Comparison of ENCODE assay signal across 1 cellular context in genomic region chr16:57502048-57502775, GRCh38.
TF ChIP-seq lines count a peak whose summit lies in the region.

No MANE protein-coding gene starts in this region.

TF ChIP-seq in HepG2, 621 proteins besides CTCF, POLR2A, EP300 and RAD21:
- TF ChIP-seq ZNF7 (CRISPR knock-in tag; IDR thresholded peaks at IDR 0.05) (peak; percentile 85; the same call in 1 of the 2 replicates), SOX5 (CRISPR knock-in tag; IDR thresholded peaks at IDR 0.05; ENCODE audit: borderline replicate concordance) (peak; percentile 26; the same call in 1 of the 2 replicates), FOXA1 (IDR thresholded peaks at IDR 0.05) (no peak), FOXA1 (CRISPR knock-in tag; IDR thresholded peaks at IDR 0.05) (0 out of 2 replicates have a peak, but pooled peaks have one; percentile 8), SOX13 (IDR thresholded peaks at IDR 0.05) (0 out of 2 replicates have a peak, but pooled peaks have one; percentile 25), SOX13 (CRISPR knock-in tag; conservative IDR thresholded peaks at IDR 0.05 in 1 of 2, IDR thresholded peaks at IDR 0.05 in 1 of 2) (peak in 1 of 2 experiments; percentile 44; a peak in 1 of 4 replicates), TBX3 (IDR thresholded peaks at IDR 0.05; ENCODE audit: borderline replicate concordance) (no peak), SOX6 (IDR thresholded peaks at IDR 0.05) (no peak), SOX6 (CRISPR knock-in tag; IDR thresholded peaks at IDR 0.05) (peak; percentile 19; the same call in 1 of the 2 replicates), TCF7 (IDR thresholded peaks at IDR 0.05; ENCODE audit: low read depth) (no peak), ZFP36 (IDR thresholded peaks at IDR 0.05; ENCODE audit: borderline replicate concordance, low read depth, low read length, partially characterized antibody) (no peak), SMAD9 (CRISPR knock-in tag; IDR thresholded peaks at IDR 0.05) (no peak), GATAD2A (CRISPR knock-in tag; IDR thresholded peaks at IDR 0.05) (0 out of 2 replicates have a peak, but pooled peaks have one; percentile 12), ZNF652 (CRISPR knock-in tag; IDR thresholded peaks at IDR 0.05; ENCODE audit: borderline replicate concordance, low read depth) (peak; percentile 64; the same call in 1 of the 2 replicates)
TF ChIP-seq in HepG2: peak in this region for 7.
